1 cellular context compared by ENCODE assay signal in the genomic region with DNA sequence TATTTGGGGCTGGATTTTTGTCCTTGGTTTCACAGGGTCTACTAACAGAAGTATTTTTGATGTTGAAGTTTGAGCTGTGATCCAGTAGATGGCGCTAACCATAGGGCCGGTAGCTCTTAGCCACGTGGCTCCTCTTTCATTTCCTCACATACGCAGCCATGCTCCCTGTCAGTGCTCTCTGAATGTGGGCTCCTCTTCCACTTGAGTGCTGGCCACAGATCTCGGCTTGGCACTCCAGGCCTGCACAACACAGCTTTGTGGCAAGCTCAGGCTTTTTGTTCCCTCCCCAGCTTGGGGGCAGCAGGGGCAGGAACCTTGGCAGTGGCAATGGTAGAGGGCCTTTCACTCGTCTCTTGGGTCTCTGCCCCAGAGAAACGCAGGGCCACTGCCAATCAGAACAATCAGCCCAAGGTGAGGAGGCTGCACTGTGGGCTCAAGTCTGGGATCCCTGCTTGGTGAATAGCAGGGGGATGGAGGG.
TF ChIP-seq lines count a peak whose summit lies in the region.

No MANE protein-coding gene starts in this region.

TF ChIP-seq in GM12878, 131 proteins besides CTCF, POLR2A, EP300 and RAD21 (continued from another document):
- TF ChIP-seq, protein P1, sequence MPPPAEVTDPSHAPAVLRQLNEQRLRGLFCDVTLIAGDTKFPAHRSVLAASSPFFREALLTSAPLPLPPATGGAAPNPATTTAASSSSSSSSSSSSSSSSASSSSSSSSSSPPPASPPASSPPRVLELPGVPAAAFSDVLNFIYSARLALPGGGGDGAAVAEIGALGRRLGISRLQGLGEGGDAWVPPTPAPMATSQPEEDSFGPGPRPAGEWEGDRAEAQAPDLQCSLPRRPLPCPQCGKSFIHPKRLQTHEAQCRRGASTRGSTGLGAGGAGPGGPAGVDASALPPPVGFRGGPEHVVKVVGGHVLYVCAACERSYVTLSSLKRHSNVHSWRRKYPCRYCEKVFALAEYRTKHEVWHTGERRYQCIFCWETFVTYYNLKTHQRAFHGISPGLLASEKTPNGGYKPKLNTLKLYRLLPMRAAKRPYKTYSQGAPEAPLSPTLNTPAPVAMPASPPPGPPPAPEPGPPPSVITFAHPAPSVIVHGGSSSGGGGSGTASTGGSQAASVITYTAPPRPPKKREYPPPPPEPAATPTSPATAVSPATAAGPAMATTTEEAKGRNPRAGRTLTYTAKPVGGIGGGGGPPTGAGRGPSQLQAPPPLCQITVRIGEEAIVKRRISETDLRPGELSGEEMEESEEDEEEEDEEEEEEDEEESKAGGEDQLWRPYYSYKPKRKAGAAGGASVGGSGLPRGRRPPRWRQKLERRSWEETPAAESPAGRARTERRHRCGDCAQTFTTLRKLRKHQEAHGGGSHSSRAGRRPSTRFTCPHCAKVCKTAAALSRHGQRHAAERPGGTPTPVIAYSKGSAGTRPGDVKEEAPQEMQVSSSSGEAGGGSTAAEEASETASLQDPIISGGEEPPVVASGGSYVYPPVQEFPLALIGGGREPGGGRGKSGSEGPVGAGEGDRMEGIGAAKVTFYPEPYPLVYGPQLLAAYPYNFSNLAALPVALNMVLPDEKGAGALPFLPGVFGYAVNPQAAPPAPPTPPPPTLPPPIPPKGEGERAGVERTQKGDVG (CRISPR knock-in tag; IDR thresholded peaks at IDR 0.05) = no peak
- TF ChIP-seq, protein P2, sequence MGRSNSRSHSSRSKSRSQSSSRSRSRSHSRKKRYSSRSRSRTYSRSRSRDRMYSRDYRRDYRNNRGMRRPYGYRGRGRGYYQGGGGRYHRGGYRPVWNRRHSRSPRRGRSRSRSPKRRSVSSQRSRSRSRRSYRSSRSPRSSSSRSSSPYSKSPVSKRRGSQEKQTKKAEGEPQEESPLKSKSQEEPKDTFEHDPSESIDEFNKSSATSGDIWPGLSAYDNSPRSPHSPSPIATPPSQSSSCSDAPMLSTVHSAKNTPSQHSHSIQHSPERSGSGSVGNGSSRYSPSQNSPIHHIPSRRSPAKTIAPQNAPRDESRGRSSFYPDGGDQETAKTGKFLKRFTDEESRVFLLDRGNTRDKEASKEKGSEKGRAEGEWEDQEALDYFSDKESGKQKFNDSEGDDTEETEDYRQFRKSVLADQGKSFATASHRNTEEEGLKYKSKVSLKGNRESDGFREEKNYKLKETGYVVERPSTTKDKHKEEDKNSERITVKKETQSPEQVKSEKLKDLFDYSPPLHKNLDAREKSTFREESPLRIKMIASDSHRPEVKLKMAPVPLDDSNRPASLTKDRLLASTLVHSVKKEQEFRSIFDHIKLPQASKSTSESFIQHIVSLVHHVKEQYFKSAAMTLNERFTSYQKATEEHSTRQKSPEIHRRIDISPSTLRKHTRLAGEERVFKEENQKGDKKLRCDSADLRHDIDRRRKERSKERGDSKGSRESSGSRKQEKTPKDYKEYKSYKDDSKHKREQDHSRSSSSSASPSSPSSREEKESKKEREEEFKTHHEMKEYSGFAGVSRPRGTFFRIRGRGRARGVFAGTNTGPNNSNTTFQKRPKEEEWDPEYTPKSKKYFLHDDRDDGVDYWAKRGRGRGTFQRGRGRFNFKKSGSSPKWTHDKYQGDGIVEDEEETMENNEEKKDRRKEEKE (IDR thresholded peaks at IDR 0.05) = no peak
- TF ChIP-seq MEF2A (IDR thresholded peaks at IDR 0.05; ENCODE audit: insufficient read depth, low read depth, low read length) (no peak), NR2C1 (IDR thresholded peaks at IDR 0.05) (no peak), DPF2 (IDR thresholded peaks at IDR 0.05) (no peak), TARDBP (IDR thresholded peaks at IDR 0.05; ENCODE audit: borderline replicate concordance) (no peak), BHLHE40 (IDR thresholded peaks at IDR 0.05; ENCODE audit: borderline replicate concordance in 1 of 2, low read depth in 2 of 2, low read length in 1 of 2) (0 out of 4 replicates have a peak, but pooled peaks of 1 of the 2 experiments have one; percentile 10), ESRRA (IDR thresholded peaks at IDR 0.05; ENCODE audit: low read length) (no peak), NR2F1 (conservative IDR thresholded peaks at IDR 0.05) (no peak), GABPA (IDR thresholded peaks at IDR 0.05; ENCODE audit: low read depth) (no peak), MXI1 (IDR thresholded peaks at IDR 0.05; ENCODE audit: low read depth, low read length) (no peak)
- TF ChIP-seq, protein P3, sequence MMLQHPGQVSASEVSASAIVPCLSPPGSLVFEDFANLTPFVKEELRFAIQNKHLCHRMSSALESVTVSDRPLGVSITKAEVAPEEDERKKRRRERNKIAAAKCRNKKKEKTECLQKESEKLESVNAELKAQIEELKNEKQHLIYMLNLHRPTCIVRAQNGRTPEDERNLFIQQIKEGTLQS (IDR thresholded peaks at IDR 0.05; ENCODE audit: borderline replicate concordance, extremely low read depth, low read depth, low read length) = peak; percentile 30; the same call in 1 of the 2 replicates
- TF ChIP-seq, protein P4, sequence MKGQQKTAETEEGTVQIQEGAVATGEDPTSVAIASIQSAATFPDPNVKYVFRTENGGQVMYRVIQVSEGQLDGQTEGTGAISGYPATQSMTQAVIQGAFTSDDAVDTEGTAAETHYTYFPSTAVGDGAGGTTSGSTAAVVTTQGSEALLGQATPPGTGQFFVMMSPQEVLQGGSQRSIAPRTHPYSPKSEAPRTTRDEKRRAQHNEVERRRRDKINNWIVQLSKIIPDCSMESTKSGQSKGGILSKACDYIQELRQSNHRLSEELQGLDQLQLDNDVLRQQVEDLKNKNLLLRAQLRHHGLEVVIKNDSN (IDR thresholded peaks at IDR 0.05; ENCODE audit: borderline replicate concordance, extremely low read length, insufficient read depth, low read depth, low read length) = peak; percentile 53
- TF ChIP-seq, protein P5, sequence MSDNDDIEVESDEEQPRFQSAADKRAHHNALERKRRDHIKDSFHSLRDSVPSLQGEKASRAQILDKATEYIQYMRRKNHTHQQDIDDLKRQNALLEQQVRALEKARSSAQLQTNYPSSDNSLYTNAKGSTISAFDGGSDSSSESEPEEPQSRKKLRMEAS (IDR thresholded peaks at IDR 0.05; ENCODE audit: low read depth, low read length) = peak; percentile 82; the same call in 1 of the 2 replicates
- TF ChIP-seq, protein P6, sequence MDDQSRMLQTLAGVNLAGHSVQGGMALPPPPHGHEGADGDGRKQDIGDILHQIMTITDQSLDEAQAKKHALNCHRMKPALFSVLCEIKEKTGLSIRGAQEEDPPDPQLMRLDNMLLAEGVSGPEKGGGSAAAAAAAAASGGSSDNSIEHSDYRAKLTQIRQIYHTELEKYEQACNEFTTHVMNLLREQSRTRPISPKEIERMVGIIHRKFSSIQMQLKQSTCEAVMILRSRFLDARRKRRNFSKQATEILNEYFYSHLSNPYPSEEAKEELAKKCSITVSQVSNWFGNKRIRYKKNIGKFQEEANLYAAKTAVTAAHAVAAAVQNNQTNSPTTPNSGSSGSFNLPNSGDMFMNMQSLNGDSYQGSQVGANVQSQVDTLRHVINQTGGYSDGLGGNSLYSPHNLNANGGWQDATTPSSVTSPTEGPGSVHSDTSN (IDR thresholded peaks at IDR 0.05; ENCODE audit: insufficient replicate concordance, low read depth, low read length) = no peak
